ENCODE assay signal across 22 cellular contexts in genomic region chr5:41094871-41095270, GRCh38. TPM values are rescaled to one million over a fixed set of nuclear protein-coding genes. Genes with fewer than 3 reads are reported as not detected.
A peak's percentile ranks its signal among the peaks of the same experiment; 100 is the strongest.
DNase-seq lines count a peak whose midpoint lies in the region; ATAC-seq, FAIRE-seq and TF ChIP-seq lines count a peak whose summit lies in the region.
"Had no signal": no experiment of that assay in that cellular context is flagged by ENCODE, and none has a peak within 500 bp of the region (broad histone marks: within the 10 kb centered on the region; RNA-seq: fewer than 3 reads in every experiment).

No MANE protein-coding gene starts in this region.

- peaks cover 13% of the 10 kb centered on the region for H3K9me3 Mint-ChIP-seq in nephron progenitor cell

- DNase-seq in COLO829 (ENCODE audit: low spot score) (peak; percentile 45), HCEC 1CT (peak; percentile 39), RCC 7860 (ENCODE audit: low spot score) (peak; percentile 70), right cardiac atrium (no peak), frontal cortex (ENCODE audit: low spot score in 2 of 2) (no peak), SKM-1 (lab: John Stamatoyannopoulos, UW; ENCODE audit: unreplicated experiment) (no peak), nephron progenitor cell (no peak), left lobe of liver (ENCODE audit: low spot score) (no peak)
- DNase-seq: activated CD4-positive, CD25-positive, alpha-beta regulatory T cell treated with anti-CD3 and anti-CD28 coated beads, Interleukin-2, amount 50 U/mL, for 72 hours; activated CD8-positive, alpha-beta memory T cell treated with anti-CD3 and anti-CD28 coated beads, Interleukin-2, amount 10 ng/mL, durations not matched to agents 7 days and 5 days; activated gamma-delta T cell; amygdala; COR-L47; NCI-H1092 treated with DMSO at 0.1 percent for 48 hours; NCI-H774; pancreas; RPMI8226; spleen; stomach had no signal

- no peaks in the 10 kb centered on the region for H3K27me3 Mint-ChIP-seq in nephron progenitor cell (ENCODE audit: low read depth, poor library complexity)
- H3K27me3 Mint-ChIP-seq: activated CD8-positive, alpha-beta memory T cell treated with anti-CD3 and anti-CD28 coated beads, Interleukin-2, amount 10 ng/mL, durations not matched to agents 7 days and 5 days had no signal

- H3K4me1 ChIP-seq in right cardiac atrium (ENCODE audit: control insufficient read depth, insufficient read depth, low read length), result peaks cover 5% of the 10 kb centered on the region
- H3K4me1 ChIP-seq: pancreas, spleen, stomach had no signal

- FAIRE-seq in RCC 7860 (lab: Jason Lieb, UNC), result no peak
- FAIRE-seq in frontal cortex (lab: Jason Lieb, UNC), result no peak
- FAIRE-seq: pancreas had no signal

- no peaks in the 10 kb centered on the region for H3K36me3 Mint-ChIP-seq in nephron progenitor cell (ENCODE audit: low read depth)
- H3K36me3 Mint-ChIP-seq: activated CD8-positive, alpha-beta memory T cell treated with anti-CD3 and anti-CD28 coated beads, Interleukin-2, amount 10 ng/mL, durations not matched to agents 7 days and 5 days had no signal

- no peak overlapping the region for H3K4me3 ChIP-seq in right cardiac atrium (ENCODE audit: low read length)
- H3K4me3 ChIP-seq: coronary artery, pancreas, spleen, stomach had no signal

- ATAC-seq in right cardiac atrium, result peak; percentile 20 to 66
- no peak for ATAC-seq in left lobe of liver
- ATAC-seq: activated CD8-positive, alpha-beta memory T cell treated with anti-CD3 and anti-CD28 coated beads, Interleukin-2, amount 10 ng/mL, durations not matched to agents 7 days and 5 days had no signal

- no peak for TF ChIP-seq CTCF in nephron progenitor cell (IDR thresholded peaks at IDR 0.05)

- H3K4me1 Mint-ChIP-seq in nephron progenitor cell, result no peaks in the 10 kb centered on the region
- H3K4me1 Mint-ChIP-seq: activated CD8-positive, alpha-beta memory T cell treated with anti-CD3 and anti-CD28 coated beads, Interleukin-2, amount 10 ng/mL, durations not matched to agents 7 days and 5 days had no signal

- no peaks in the 10 kb centered on the region for H3K27me3 ChIP-seq in right cardiac atrium (ENCODE audit: control insufficient read depth, insufficient read depth)
- H3K27me3 ChIP-seq: pancreas, spleen, stomach had no signal

- peak overlapping the region; percentile 74 for H3K27ac ChIP-seq in right cardiac atrium (ENCODE audit: low read length)
- H3K27ac ChIP-seq: coronary artery, pancreas, spleen, stomach had no signal

- no peak overlapping the region for H3K27ac Mint-ChIP-seq in nephron progenitor cell
- H3K27ac Mint-ChIP-seq: activated CD8-positive, alpha-beta memory T cell treated with anti-CD3 and anti-CD28 coated beads, Interleukin-2, amount 10 ng/mL, durations not matched to agents 7 days and 5 days had no signal

- intact Hi-C loops in right cardiac atrium (cut with DNase I), result no loop called here

- 79% methylated on average over 2 of the region's 2 CpGs for WGBS in right cardiac atrium

- peaks cover 2% of the 10 kb centered on the region for H3K9me3 ChIP-seq in right cardiac atrium (ENCODE audit: control insufficient read depth, low read length)
- H3K9me3 ChIP-seq: pancreas had no signal

- no peak overlapping the region for H3K4me3 Mint-ChIP-seq in nephron progenitor cell
- H3K4me3 Mint-ChIP-seq: activated CD8-positive, alpha-beta memory T cell treated with anti-CD3 and anti-CD28 coated beads, Interleukin-2, amount 10 ng/mL, durations not matched to agents 7 days and 5 days had no signal

RNA-seq across cellular contexts. Expression of gene MROH2B, which starts 23.7 kb away (rescaled TPM):
- total RNA-seq in right cardiac atrium, result not detected
- polyA plus RNA-seq in right cardiac atrium, result not detected
- total RNA-seq in frontal cortex, result not detected
- total RNA-seq in left lobe of liver, result 0.88 TPM
- total RNA-seq: activated CD8-positive, alpha-beta memory T cell treated with anti-CD3 and anti-CD28 coated beads, Interleukin-2, amount 10 ng/mL, durations not matched to agents 7 days and 5 days; kidney epithelial cell; spleen; stomach; T-helper 2 cell treated with Interferon-gamma antibody and Interleukin-4, amounts not matched to agents 100 ng/mL and 5 ng/mL, for 36 hours had no signal
- polyA plus RNA-seq: pancreas, spleen, stomach had no signal

Comparison
In these comparisons a context has a peak if more than half of its experiments do, and no peak if none do; other contexts are left out.
1. DNase-seq: peak in COLO829 (single experiment), HCEC 1CT (single experiment) and RCC 7860 (single experiment); none in right cardiac atrium (0 of 3), frontal cortex (0 of 2), SKM-1 (single experiment), nephron progenitor cell (single experiment) and left lobe of liver (single experiment).